In genomic region chr9:18851069-18851468, GRCh38 we compare ENCODE assay signal across 33 cellular contexts.
"Had no signal": no experiment of that assay in that cellular context is flagged by ENCODE, and none has a peak within 500 bp of the region (broad histone marks: within the 10 kb centered on the region; RNA-seq: fewer than 3 reads in every experiment).

No MANE protein-coding gene starts in this region.

- H3K9me3 Mint-ChIP-seq: activated B cell treated with CpG ODN at 0.5 μM for 24 hours; activated CD4-positive, alpha-beta memory T cell treated with anti-CD3 and anti-CD28 coated beads, Interleukin-2, amount 10 ng/mL, durations not matched to agents 7 days and 5 days; activated CD4-positive, alpha-beta T cell treated with anti-CD3 and anti-CD28 coated beads, Interleukin-2, amount 10 ng/mL, durations not matched to agents 24 days and 14 days; activated naive CD4-positive, alpha-beta T cell treated with anti-CD3 and anti-CD28 coated beads, Interleukin-2, amount 10 ng/mL, durations not matched to agents 7 days and 5 days; activated naive CD4-positive, alpha-beta T cell treated with anti-CD3 and anti-CD28 coated beads, Interleukin-2, amount 50 U/mL, for 72 hours; activated naive CD8-positive, alpha-beta T cell treated with anti-CD3 and anti-CD28 coated beads for 36 hours; activated T-cell treated with anti-CD3 and anti-CD28 coated beads, Interleukin-2, amount 50 U/mL, for 24 hours; activated T-helper 2 cell treated with anti-CD3 and anti-CD28 coated beads, Interferon-gamma antibody, Interleukin-2, Interleukin-4, amounts not matched to agents 10 μg/mL and 5 μg/mL and 100 μg/mL, durations not matched to agents 14 hours and 24 hours and 36 hours; T-helper 1 cell treated with Interleukin-12 subunit alpha and Interleukin-12 subunit beta and Interleukin-4 antibody, amounts not matched to agents 30 μg/mL and 1 μg/mL, for 36 hours; T-helper 2 cell treated with Interferon-gamma antibody and Interleukin-4, amounts not matched to agents 5 μg/mL and 100 μg/mL, for 36 hours had no signal

- H3K27me3 Mint-ChIP-seq: activated B cell treated with CpG ODN at 0.5 μM for 24 hours; activated CD4-positive, alpha-beta T cell treated with anti-CD3 and anti-CD28 coated beads, Interleukin-2, amount 10 ng/mL, durations not matched to agents 24 days and 14 days; activated naive CD4-positive, alpha-beta T cell treated with anti-CD3 and anti-CD28 coated beads, Interleukin-2, amount 10 ng/mL, durations not matched to agents 7 days and 5 days; activated naive CD8-positive, alpha-beta T cell treated with anti-CD3 and anti-CD28 coated beads for 36 hours; activated T-cell treated with anti-CD3 and anti-CD28 coated beads, Interleukin-2, amount 50 U/mL, for 24 hours had no signal

- DNase-seq: activated B cell treated with CpG ODN at 0.5 μM for 24 hours; activated CD4-positive, alpha-beta memory T cell treated with anti-CD3 and anti-CD28 coated beads, Interleukin-2, amount 10 ng/mL, durations not matched to agents 7 days and 5 days; activated CD4-positive, alpha-beta T cell treated with anti-CD3 and anti-CD28 coated beads for 4 hours; activated CD4-positive, alpha-beta T cell treated with anti-CD3 and anti-CD28 coated beads, Interleukin-2, amount 10 ng/mL, durations not matched to agents 24 days and 14 days; activated CD4-positive, alpha-beta T cell treated with anti-CD3 and anti-CD28 coated beads, Interleukin-2, amount 50 U/mL, for 48 hours; activated CD4-positive, CD25-positive, alpha-beta regulatory T cell treated with anti-CD3 and anti-CD28 coated beads, Interleukin-2, amount 50 U/mL, for 72 hours; activated CD8-positive, alpha-beta memory T cell treated with anti-CD3 and anti-CD28 coated beads for 24 hours; activated CD8-positive, alpha-beta memory T cell treated with anti-CD3 and anti-CD28 coated beads, Interleukin-2, amount 10 ng/mL, durations not matched to agents 7 days and 5 days; activated CD8-positive, alpha-beta memory T cell treated with anti-CD3 and anti-CD28 coated beads, Interleukin-2, amount 50 U/mL, for 48 hours; activated CD8-positive, alpha-beta T cell treated with anti-CD3 and anti-CD28 coated beads, Interleukin-2, amount 10 ng/mL, durations not matched to agents 7 days and 5 days; activated effector memory CD4-positive, alpha-beta T cell treated with Interleukin-2 at 50 U/mL for 16 hours; activated gamma-delta T cell; activated naive CD4-positive, alpha-beta T cell treated with anti-CD3 and anti-CD28 coated beads, Interleukin-2, amount 10 ng/mL, durations not matched to agents 7 days and 5 days; activated naive CD4-positive, alpha-beta T cell treated with Interleukin-2 at 50 U/mL for 16 hours; activated naive CD8-positive, alpha-beta T cell treated with anti-CD3 and anti-CD28 coated beads for 36 hours; activated T-cell treated with anti-CD3 and anti-CD28 coated beads, Interleukin-2, amount 50 U/mL, for 24 hours; activated T-cell treated with anti-CD3 and anti-CD28 coated beads, Interleukin-2, amount 50 U/mL, for 48 hours; adrenal gland; amniotic stem cell; aorta; body of pancreas; brain microvascular endothelial cell; central memory CD4-positive, alpha-beta T cell; SW 1271; T-helper 1 cell; T-helper 2 cell; T-helper 9 cell had no signal

- H3K36me3 Mint-ChIP-seq: activated CD8-positive, alpha-beta memory T cell treated with anti-CD3 and anti-CD28 coated beads, Interleukin-2, amount 10 ng/mL, durations not matched to agents 7 days and 5 days; activated naive CD4-positive, alpha-beta T cell treated with anti-CD3 and anti-CD28 coated beads, Interleukin-2, amount 10 ng/mL, durations not matched to agents 7 days and 5 days; activated naive CD4-positive, alpha-beta T cell treated with anti-CD3 and anti-CD28 coated beads, Interleukin-2, amount 50 U/mL, for 72 hours; activated naive CD8-positive, alpha-beta T cell treated with anti-CD3 and anti-CD28 coated beads for 36 hours had no signal

- H3K27ac Mint-ChIP-seq: activated B cell treated with CpG ODN at 0.5 μM for 24 hours; activated CD4-positive, alpha-beta memory T cell treated with anti-CD3 and anti-CD28 coated beads, Interleukin-2, amount 10 ng/mL, durations not matched to agents 7 days and 5 days; activated CD4-positive, alpha-beta T cell treated with anti-CD3 and anti-CD28 coated beads, Interleukin-2, amount 10 ng/mL, durations not matched to agents 24 days and 14 days; activated CD8-positive, alpha-beta memory T cell treated with anti-CD3 and anti-CD28 coated beads, Interleukin-2, amount 10 ng/mL, durations not matched to agents 7 days and 5 days; activated CD8-positive, alpha-beta T cell treated with anti-CD3 and anti-CD28 coated beads, Interleukin-2, amount 10 ng/mL, durations not matched to agents 7 days and 5 days; activated naive CD4-positive, alpha-beta T cell treated with anti-CD3 and anti-CD28 coated beads, Interleukin-2, amount 10 ng/mL, durations not matched to agents 7 days and 5 days; activated naive CD4-positive, alpha-beta T cell treated with anti-CD3 and anti-CD28 coated beads, Interleukin-2, amount 50 U/mL, for 72 hours; activated naive CD8-positive, alpha-beta T cell treated with anti-CD3 and anti-CD28 coated beads for 36 hours; activated T-cell treated with anti-CD3 and anti-CD28 coated beads, Interleukin-2, amount 50 U/mL, for 24 hours; activated T-helper 2 cell treated with anti-CD3 and anti-CD28 coated beads, Interferon-gamma antibody, Interleukin-2, Interleukin-4, amounts not matched to agents 10 μg/mL and 5 μg/mL and 100 μg/mL, durations not matched to agents 14 hours and 24 hours and 36 hours; T-helper 1 cell treated with Interleukin-12 subunit alpha and Interleukin-12 subunit beta and Interleukin-4 antibody, amounts not matched to agents 30 μg/mL and 1 μg/mL, for 36 hours; T-helper 2 cell treated with Interferon-gamma antibody and Interleukin-4, amounts not matched to agents 5 μg/mL and 100 μg/mL, for 36 hours had no signal

- ATAC-seq: activated CD8-positive, alpha-beta memory T cell treated with anti-CD3 and anti-CD28 coated beads, Interleukin-2, amount 10 ng/mL, durations not matched to agents 7 days and 5 days; activated CD8-positive, alpha-beta T cell treated with anti-CD3 and anti-CD28 coated beads, Interleukin-2, amount 10 ng/mL, durations not matched to agents 7 days and 5 days; activated naive CD4-positive, alpha-beta T cell treated with anti-CD3 and anti-CD28 coated beads, Interleukin-2, amount 50 U/mL, for 72 hours; body of pancreas had no signal

- H3K4me1 Mint-ChIP-seq: activated B cell treated with CpG ODN at 0.5 μM for 24 hours; activated CD4-positive, alpha-beta memory T cell treated with anti-CD3 and anti-CD28 coated beads, Interleukin-2, amount 10 ng/mL, durations not matched to agents 7 days and 5 days; activated CD4-positive, alpha-beta T cell treated with anti-CD3 and anti-CD28 coated beads, Interleukin-2, amount 10 ng/mL, durations not matched to agents 24 days and 14 days; activated CD8-positive, alpha-beta memory T cell treated with anti-CD3 and anti-CD28 coated beads, Interleukin-2, amount 10 ng/mL, durations not matched to agents 7 days and 5 days; activated naive CD4-positive, alpha-beta T cell treated with anti-CD3 and anti-CD28 coated beads, Interleukin-2, amount 10 ng/mL, durations not matched to agents 7 days and 5 days; activated naive CD8-positive, alpha-beta T cell treated with anti-CD3 and anti-CD28 coated beads for 36 hours had no signal

- H3K4me3 ChIP-seq: adrenal gland, body of pancreas, breast epithelium had no signal

- H3K27ac ChIP-seq: body of pancreas, brain microvascular endothelial cell, VCaP had no signal

- H3K4me1 ChIP-seq: breast epithelium had no signal

- H3K36me3 ChIP-seq: adrenal gland, brain microvascular endothelial cell, breast epithelium had no signal

- H3K27me3 ChIP-seq: adrenal gland, body of pancreas, brain microvascular endothelial cell, breast epithelium had no signal

- H3K4me3 Mint-ChIP-seq: activated B cell treated with CpG ODN at 0.5 μM for 24 hours; activated CD4-positive, alpha-beta memory T cell treated with anti-CD3 and anti-CD28 coated beads, Interleukin-2, amount 10 ng/mL, durations not matched to agents 7 days and 5 days; activated CD4-positive, alpha-beta T cell treated with anti-CD3 and anti-CD28 coated beads, Interleukin-2, amount 10 ng/mL, durations not matched to agents 24 days and 14 days; activated CD8-positive, alpha-beta memory T cell treated with anti-CD3 and anti-CD28 coated beads, Interleukin-2, amount 10 ng/mL, durations not matched to agents 7 days and 5 days; activated CD8-positive, alpha-beta T cell treated with anti-CD3 and anti-CD28 coated beads, Interleukin-2, amount 10 ng/mL, durations not matched to agents 7 days and 5 days; activated naive CD4-positive, alpha-beta T cell treated with anti-CD3 and anti-CD28 coated beads, Interleukin-2, amount 10 ng/mL, durations not matched to agents 7 days and 5 days; activated naive CD8-positive, alpha-beta T cell treated with anti-CD3 and anti-CD28 coated beads for 36 hours; activated T-cell treated with anti-CD3 and anti-CD28 coated beads, Interleukin-2, amount 50 U/mL, for 24 hours; T-helper 1 cell treated with Interleukin-12 subunit alpha and Interleukin-12 subunit beta and Interleukin-4 antibody, amounts not matched to agents 30 μg/mL and 1 μg/mL, for 36 hours; T-helper 2 cell treated with Interferon-gamma antibody and Interleukin-4, amounts not matched to agents 5 μg/mL and 100 μg/mL, for 36 hours had no signal

- H3K9me3 ChIP-seq: adrenal gland, body of pancreas, breast epithelium had no signal
